14 cellular contexts compared by ENCODE assay signal in genomic region chr11:133732109-133732508, GRCh38.
DNase-seq lines count a peak whose midpoint lies in the region; ATAC-seq and TF ChIP-seq lines count a peak whose summit lies in the region.
"Had no signal": no experiment of that assay in that cellular context is flagged by ENCODE, and none has a peak within 500 bp of the region (broad histone marks: within the 10 kb centered on the region; RNA-seq: fewer than 3 reads in every experiment).

No MANE protein-coding gene starts in this region.

- H3K4me3 Mint-ChIP-seq in GM23338 (no peak overlapping the region), brain (peak overlapping the region in 1 of 5 experiments; percentile 22), progenitor cell of endocrine pancreas (ENCODE audit: low read depth) (no peak overlapping the region)
- H3K4me3 Mint-ChIP-seq: CD8-positive, alpha-beta memory T cell had no signal

- no peaks in the 10 kb centered on the region for H3K27me3 ChIP-seq in GM23338 (ENCODE audit: insufficient read depth)
- H3K27me3 ChIP-seq: BLaER1 had no signal

- no peak overlapping the region for H3K4me3 ChIP-seq in GM23338
- H3K4me3 ChIP-seq: BLaER1, GM12878 had no signal

- peaks cover 13% of the 10 kb centered on the region for H3K4me1 ChIP-seq in GM23338 (ENCODE audit: insufficient read depth)
- H3K4me1 ChIP-seq: BLaER1, Caco-2 had no signal

- H3K79me2 ChIP-seq in GM23338 (replicated peaks; ENCODE audit: insufficient read depth), result no peaks in the 10 kb centered on the region

- H3K27me3 Mint-ChIP-seq in GM23338 (ENCODE audit: insufficient read depth, low read depth, poor library complexity) (peaks cover 11% of the 10 kb centered on the region), brain (peaks cover 2% of the 10 kb centered on the region), progenitor cell of endocrine pancreas (peaks cover 29% of the 10 kb centered on the region)

- peak overlapping the region; percentile 53; the same call in 1 of the 2 replicates for H3K4me2 ChIP-seq in GM23338
- H3K4me2 ChIP-seq: BLaER1 had no signal

- no peak for ATAC-seq in GM23338
- ATAC-seq in left lobe of liver, result peak; percentile 33
- no peak for ATAC-seq in GM18870 (IDR thresholded peaks at IDR 0.05; ENCODE audit: unreplicated experiment)
- ATAC-seq: GM12878, HCT116 had no signal

- H3K9me3 Mint-ChIP-seq in GM23338 (peaks cover 4% of the 10 kb centered on the region; the same call in 1 of the 3 replicates), brain (peaks cover 0 to 27% (median 9%) of the 10 kb centered on the region in 5 experiments), progenitor cell of endocrine pancreas (ENCODE audit: low read depth) (peaks cover 3% of the 10 kb centered on the region)

- no peak overlapping the region for H3K27ac Mint-ChIP-seq in GM23338
- H3K27ac Mint-ChIP-seq in brain, result peak overlapping the region in 3 of 5 experiments; percentile 75 to 86 (median 83)
- no peak overlapping the region for H3K27ac Mint-ChIP-seq in progenitor cell of endocrine pancreas
- H3K27ac Mint-ChIP-seq: CD8-positive, alpha-beta memory T cell had no signal

- TF ChIP-seq CTCF in GM23338 (conservative IDR thresholded peaks at IDR 0.05; ENCODE audit: low read depth in 2 of 2) (no peak; a peak in 1 of 4 replicates), brain (conservative IDR thresholded peaks at IDR 0.05) (no peak), progenitor cell of endocrine pancreas (IDR thresholded peaks at IDR 0.05; ENCODE audit: unreplicated experiment) (peak; percentile 9)

- no peaks in the 10 kb centered on the region for H4K20me1 ChIP-seq in GM23338 (replicated peaks; ENCODE audit: insufficient read depth)
- H4K20me1 ChIP-seq: BLaER1 had no signal

- no peaks in the 10 kb centered on the region; the same call in 2 of the 3 replicates for H3K36me3 Mint-ChIP-seq in GM23338 (ENCODE audit: low read depth)
- H3K36me3 Mint-ChIP-seq in brain, result no peaks in the 10 kb centered on the region
- no peaks in the 10 kb centered on the region for H3K36me3 Mint-ChIP-seq in progenitor cell of endocrine pancreas (ENCODE audit: insufficient read depth)
- H3K36me3 Mint-ChIP-seq: CD8-positive, alpha-beta memory T cell had no signal

- no peaks in the 10 kb centered on the region for H3F3A ChIP-seq in GM23338 (replicated peaks; ENCODE audit: low read depth)

- peaks cover 14% of the 10 kb centered on the region for H3K4me1 Mint-ChIP-seq in GM23338
- peaks cover 35% of the 10 kb centered on the region for H3K4me1 Mint-ChIP-seq in brain
- peaks cover 9% of the 10 kb centered on the region for H3K4me1 Mint-ChIP-seq in progenitor cell of endocrine pancreas (ENCODE audit: low read depth)
- H3K4me1 Mint-ChIP-seq: CD8-positive, alpha-beta memory T cell had no signal

- H3K9me2 ChIP-seq in GM23338 (ENCODE audit: insufficient read depth), result no peaks in the 10 kb centered on the region

- H3K27ac ChIP-seq in GM23338 (ENCODE audit: low read depth), result no peak overlapping the region
- H3K27ac ChIP-seq: BLaER1 had no signal

- DNase-seq in GM23338 (ENCODE audit: low spot score) (no peak), left lobe of liver (ENCODE audit: low spot score) (no peak), progenitor cell of endocrine pancreas (ENCODE audit: low spot score, unreplicated experiment) (no peak), GM03348 (ENCODE audit: low spot score) (no peak), T-helper 9 cell (no peak)
- DNase-seq: 8988T; AML-193; CD8-positive, alpha-beta memory T cell had no signal

- 0 out of 2 replicates have a peak overlapping the region, but pooled peaks have one; percentile 23 for H2AFZ ChIP-seq in GM23338

- no peaks in the 10 kb centered on the region for H3K36me3 ChIP-seq in GM23338 (ENCODE audit: insufficient read depth)
- H3K36me3 ChIP-seq: BLaER1 had no signal

TF ChIP-seq in GM23338, 12 proteins besides CTCF, POLR2A, EP300 and RAD21 (continues in another document):
- TF ChIP-seq REST (IDR thresholded peaks at IDR 0.05; ENCODE audit: unreplicated experiment) (no peak), JUNB (IDR thresholded peaks at IDR 0.05; ENCODE audit: unreplicated experiment) (no peak), CREB1 (CRISPR knock-in tag; IDR thresholded peaks at IDR 0.05; ENCODE audit: low read depth) (no peak), EZH2phosphoT487 (IDR thresholded peaks at IDR 0.05; ENCODE audit: unreplicated experiment) (no peak), ZNF114 (CRISPR knock-in tag; IDR thresholded peaks at IDR 0.05) (no peak), NANOG (IDR thresholded peaks at IDR 0.05; ENCODE audit: borderline replicate concordance) (no peak), EZH2 (IDR thresholded peaks at IDR 0.05; ENCODE audit: low read depth, unreplicated experiment) (no peak), STAT1 (IDR thresholded peaks at IDR 0.05; ENCODE audit: unreplicated experiment) (no peak), ZNF331 (CRISPR knock-in tag; IDR thresholded peaks at IDR 0.05; ENCODE audit: low read depth) (no peak)
- TF ChIP-seq, protein P1, sequence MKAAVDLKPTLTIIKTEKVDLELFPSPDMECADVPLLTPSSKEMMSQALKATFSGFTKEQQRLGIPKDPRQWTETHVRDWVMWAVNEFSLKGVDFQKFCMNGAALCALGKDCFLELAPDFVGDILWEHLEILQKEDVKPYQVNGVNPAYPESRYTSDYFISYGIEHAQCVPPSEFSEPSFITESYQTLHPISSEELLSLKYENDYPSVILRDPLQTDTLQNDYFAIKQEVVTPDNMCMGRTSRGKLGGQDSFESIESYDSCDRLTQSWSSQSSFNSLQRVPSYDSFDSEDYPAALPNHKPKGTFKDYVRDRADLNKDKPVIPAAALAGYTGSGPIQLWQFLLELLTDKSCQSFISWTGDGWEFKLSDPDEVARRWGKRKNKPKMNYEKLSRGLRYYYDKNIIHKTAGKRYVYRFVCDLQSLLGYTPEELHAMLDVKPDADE (IDR thresholded peaks at IDR 0.05), result no peak

Comparison
In these comparisons a context has a peak if more than half of its experiments do, and no peak if none do; other contexts are left out.
1. H3K27ac Mint-ChIP-seq: peak in brain (3 of 5); none in GM23338 (single experiment) and progenitor cell of endocrine pancreas (single experiment).